In the genomic region with DNA sequence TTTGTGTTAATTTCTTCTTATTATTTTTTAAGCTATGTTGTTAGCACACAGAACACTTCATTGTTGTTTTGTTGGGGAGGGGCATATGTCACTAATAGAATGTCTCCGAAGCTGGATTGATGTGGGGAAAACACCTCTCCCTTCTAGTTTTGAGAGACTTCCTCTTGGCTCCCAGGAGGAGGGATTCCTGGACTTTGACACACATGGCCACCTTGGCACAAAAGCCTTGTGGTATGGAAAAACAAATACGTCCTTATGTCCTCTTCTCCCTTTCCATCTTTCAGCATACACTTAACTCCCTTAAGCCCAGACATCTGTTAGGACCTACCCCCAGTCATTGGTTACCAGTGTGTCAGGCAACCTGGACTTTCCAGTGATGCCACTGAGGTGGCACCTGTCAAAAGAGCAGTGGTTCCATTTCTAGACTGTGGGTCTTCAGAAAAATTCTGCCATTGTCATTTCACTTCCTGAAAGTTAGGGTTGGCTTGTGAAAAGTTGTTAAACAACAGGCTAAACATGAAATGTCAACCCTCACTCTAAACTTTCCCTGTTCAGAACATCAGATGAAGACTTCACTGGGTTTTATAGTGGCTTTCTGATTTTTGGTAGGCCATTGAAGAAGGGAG, we compare ENCODE assay signal across 12 cellular contexts.
"Had no signal": no experiment of that assay in that cellular context is flagged by ENCODE, and none has a peak within 500 bp of the region (broad histone marks: within the 10 kb centered on the region; RNA-seq: fewer than 3 reads in every experiment).

No MANE protein-coding gene starts in this region.

- H3K27ac Mint-ChIP-seq: activated CD4-positive, alpha-beta memory T cell treated with anti-CD3 and anti-CD28 coated beads for 36 hours; stimulated activated naive CD8-positive, alpha-beta T cell treated with anti-CD3 and anti-CD28 coated beads, Interleukin-15, Interleukin-2, amounts not matched to agents 100 ng/mL and 50 ng/mL, for 24 hours had no signal

- H3K36me3 ChIP-seq: breast epithelium, pancreas, thoracic aorta had no signal

- H3K4me3 ChIP-seq: breast epithelium, dorsolateral prefrontal cortex, pancreas, thoracic aorta had no signal

- ATAC-seq: pancreas had no signal

- H3K4me1 Mint-ChIP-seq: neural crest cell had no signal

- H3K27me3 ChIP-seq: breast epithelium, dorsolateral prefrontal cortex, pancreas had no signal

- H3K36me3 Mint-ChIP-seq: activated CD4-positive, alpha-beta memory T cell treated with anti-CD3 and anti-CD28 coated beads for 36 hours had no signal

- FAIRE-seq: pancreas had no signal

- H3K4me3 Mint-ChIP-seq: activated CD4-positive, alpha-beta memory T cell treated with anti-CD3 and anti-CD28 coated beads for 36 hours; neural crest cell; stimulated activated naive CD8-positive, alpha-beta T cell treated with anti-CD3 and anti-CD28 coated beads, Interleukin-15, Interleukin-2, amounts not matched to agents 100 ng/mL and 50 ng/mL, for 24 hours had no signal

- H3K27ac ChIP-seq: dorsolateral prefrontal cortex had no signal

- H3K27me3 Mint-ChIP-seq: activated CD4-positive, alpha-beta memory T cell treated with anti-CD3 and anti-CD28 coated beads for 36 hours; stimulated activated naive CD8-positive, alpha-beta T cell treated with anti-CD3 and anti-CD28 coated beads, Interleukin-15, Interleukin-2, amounts not matched to agents 100 ng/mL and 50 ng/mL, for 24 hours had no signal

- H3K9me3 Mint-ChIP-seq: activated CD4-positive, alpha-beta memory T cell treated with anti-CD3 and anti-CD28 coated beads for 36 hours; neural crest cell; stimulated activated naive CD8-positive, alpha-beta T cell treated with anti-CD3 and anti-CD28 coated beads, Interleukin-15, Interleukin-2, amounts not matched to agents 100 ng/mL and 50 ng/mL, for 24 hours had no signal

- H3K4me1 ChIP-seq: breast epithelium had no signal

- DNase-seq: activated CD4-positive, alpha-beta memory T cell treated with anti-CD3 and anti-CD28 coated beads for 36 hours; activated naive CD4-positive, alpha-beta T cell; activated T-cell treated with anti-CD3 and anti-CD28 coated beads, Interleukin-2, amount 50 U/mL, for 48 hours; aorta; dorsolateral prefrontal cortex; hippocampal formation; stimulated activated CD4-positive, alpha-beta T cell treated with anti-CD3 and anti-CD28 coated beads, Interleukin-2, amount 100 ng/mL, for 48 hours had no signal

- H3K9me3 ChIP-seq: breast epithelium, pancreas, thoracic aorta had no signal
